14 cellular contexts compared by ENCODE assay signal in the genomic region with DNA sequence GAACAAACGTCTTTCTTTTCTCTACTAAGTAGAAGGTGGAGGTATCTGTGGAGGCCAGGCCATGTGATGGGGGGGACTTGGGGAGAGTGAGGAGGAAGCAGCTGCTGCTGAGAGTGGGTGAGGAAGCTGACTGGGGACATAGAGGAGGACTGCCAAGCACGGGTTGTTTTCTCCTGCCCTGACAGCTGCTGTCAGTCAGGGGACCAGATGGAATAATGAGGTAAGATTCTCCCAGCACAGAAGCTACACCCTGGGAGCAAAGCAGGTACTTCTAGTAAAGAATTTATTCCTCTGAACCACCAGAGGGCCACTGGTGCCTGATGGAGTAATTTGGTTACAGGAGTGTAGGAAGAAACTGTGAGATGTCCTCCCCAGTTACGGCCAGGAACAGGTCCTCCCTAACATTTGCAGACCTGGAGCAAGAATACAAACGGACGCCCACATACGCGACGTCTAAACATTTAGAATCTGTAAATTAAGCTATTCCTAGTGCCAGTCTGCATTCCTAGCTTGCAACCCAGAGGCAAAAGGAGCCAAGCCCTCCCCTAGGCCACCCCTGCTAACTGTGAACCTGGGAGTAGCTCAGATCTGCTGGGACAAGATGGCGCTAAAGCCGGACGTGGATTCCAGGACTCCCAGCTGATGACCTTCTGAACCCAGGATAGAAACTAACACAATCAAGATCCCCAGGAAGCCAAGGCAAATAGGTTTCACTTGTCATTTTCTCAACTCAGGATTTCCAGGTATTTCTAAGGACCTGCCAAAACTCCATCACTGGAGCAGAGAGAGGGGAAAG. TPM values are rescaled to one million over a fixed set of nuclear protein-coding genes. Genes with fewer than 3 reads are reported as not detected.
A peak's percentile ranks its signal among the peaks of the same experiment; 100 is the strongest.
DNase-seq lines count a peak whose midpoint lies in the region; ATAC-seq, FAIRE-seq and TF ChIP-seq lines count a peak whose summit lies in the region.
"Had no signal": no experiment of that assay in that cellular context is flagged by ENCODE, and none has a peak within 500 bp of the region (broad histone marks: within the 10 kb centered on the region; RNA-seq: fewer than 3 reads in every experiment).

No MANE protein-coding gene starts in this region.

- ATAC-seq in HG03039 (IDR thresholded peaks at IDR 0.05; ENCODE audit: unreplicated experiment) (no peak), HG03442 (IDR thresholded peaks at IDR 0.05; ENCODE audit: unreplicated experiment) (no peak)
- ATAC-seq: effector memory CD8-positive, alpha-beta T cell had no signal

- no peak for TF ChIP-seq POLR2A in Peyer's patch (IDR thresholded peaks at IDR 0.05)

- H4K8ac ChIP-seq in mesendoderm (ENCODE audit: low read depth, low read length) = no peak overlapping the region

- H2BK120ac ChIP-seq in mesendoderm (ENCODE audit: low read depth, low read length) = no peak overlapping the region

- H3K27ac ChIP-seq in DOHH2 (ENCODE audit: low read depth, low read length) (peak overlapping the region; percentile 51), Peyer's patch (peak overlapping the region in 1 of 4 donors; percentile 38), mesendoderm (ENCODE audit: low read depth, low read length) (no peak overlapping the region)
- H3K27ac ChIP-seq: transverse colon had no signal

- no peak overlapping the region for H2BK5ac ChIP-seq in mesendoderm (ENCODE audit: low read length)

- H3K4me1 ChIP-seq in DOHH2 (ENCODE audit: control insufficient read depth, low read length) (peaks cover 96% of the 10 kb centered on the region), Peyer's patch (peaks cover 0 to 11% (median 5%) of the 10 kb centered on the region in 4 donors), mesendoderm (ENCODE audit: control insufficient read depth, low read depth, low read length) (peaks cover 2% of the 10 kb centered on the region)

- H3K4ac ChIP-seq in mesendoderm (ENCODE audit: low read depth, low read length) = no peak overlapping the region

- TF ChIP-seq CTCF in DOHH2 (IDR thresholded peaks at IDR 0.05; ENCODE audit: low read depth, low read length, poor library complexity, severe bottlenecking) (peak; percentile 51), Peyer's patch (IDR thresholded peaks at IDR 0.05) (no peak), D721Med (IDR thresholded peaks at IDR 0.05; ENCODE audit: insufficient read depth, missing control alignments) (no peak)

- H3K9ac ChIP-seq in mesendoderm (ENCODE audit: low read length) = no peak overlapping the region

- H3K4me2 ChIP-seq in DOHH2 (ENCODE audit: low read length) (peak overlapping the region; percentile 58), mesendoderm (ENCODE audit: low read length) (no peak overlapping the region)

- WGBS in mesendoderm (ENCODE audit: extremely low coverage, insufficient coverage, low lambda C conversion rate) = no CpG with 5 or more reads among the region's 11 CpGs

- H2AK5ac ChIP-seq in mesendoderm (ENCODE audit: low read length) = no peak overlapping the region

- no peaks in the 10 kb centered on the region for H4K20me1 ChIP-seq in DOHH2 (ENCODE audit: control insufficient read depth, insufficient read depth, low read depth, low read length)

- H3K27me3 ChIP-seq in DOHH2 (ENCODE audit: control insufficient read depth, low read length) = no peaks in the 10 kb centered on the region
- no peaks in the 10 kb centered on the region for H3K27me3 ChIP-seq in Peyer's patch
- no peaks in the 10 kb centered on the region for H3K27me3 ChIP-seq in mesendoderm (ENCODE audit: insufficient read depth, low read length, poor library complexity)
- H3K27me3 ChIP-seq: transverse colon had no signal

- H3K9me3 ChIP-seq in DOHH2 (ENCODE audit: control insufficient read depth, insufficient read depth, low read length) (no peaks in the 10 kb centered on the region), Peyer's patch (no peaks in the 10 kb centered on the region)
- H3K9me3 ChIP-seq: transverse colon had no signal

- no peak overlapping the region for H2BK15ac ChIP-seq in mesendoderm (replicated peaks; ENCODE audit: low read depth)

- H3K36me3 ChIP-seq in DOHH2 (ENCODE audit: control insufficient read depth, low read length) (no peaks in the 10 kb centered on the region), Peyer's patch (no peaks in the 10 kb centered on the region), mesendoderm (ENCODE audit: control insufficient read depth, insufficient read depth, low read length) (no peaks in the 10 kb centered on the region)
- H3K36me3 ChIP-seq: transverse colon had no signal

- FAIRE-seq in GM18507 (lab: Jason Lieb, UNC) = peak; percentile 70
- no peak for FAIRE-seq in D721Med (lab: Jason Lieb, UNC)
- FAIRE-seq: small intestine had no signal

- H3K79me2 ChIP-seq in DOHH2 (ENCODE audit: control insufficient read depth, low read length) (no peaks in the 10 kb centered on the region), mesendoderm (ENCODE audit: control insufficient read depth, insufficient read depth, low read length) (no peaks in the 10 kb centered on the region)

- H3K4me3 ChIP-seq in DOHH2 (ENCODE audit: low read length) (peak overlapping the region; percentile 46), Peyer's patch (no peak overlapping the region), mesendoderm (ENCODE audit: low read length) (no peak overlapping the region)
- H3K4me3 ChIP-seq: transverse colon had no signal

- DNase-seq in GM18507 (ENCODE audit: extremely low spot score, insufficient read length, low read depth) (no peak), Peyer's patch (peak in 2 of 3 donors; percentile 68 to 74), mesendoderm (peak; percentile 42), D721Med (ENCODE audit: insufficient read length, low spot score) (no peak)
- DNase-seq in NK-92 treated with Interleukin-12 subunit alpha and Interleukin-12 subunit beta, amount 100 ng/mL, for 24 hours (lab: John Stamatoyannopoulos, UW) = no peak
- DNase-seq: DMS79; effector memory CD8-positive, alpha-beta T cell; kidney glomerular epithelial cell; NCI-H2029; small intestine; transverse colon had no signal

- no peaks in the 10 kb centered on the region for H3K79me1 ChIP-seq in mesendoderm (ENCODE audit: low read length)

- H3K56ac ChIP-seq in mesendoderm (ENCODE audit: low read length) = no peak overlapping the region

- H4K5ac ChIP-seq in mesendoderm (ENCODE audit: low read length) = no peak overlapping the region

- H3K9me2 ChIP-seq in DOHH2 (replicated peaks; ENCODE audit: control insufficient read depth, low read length) = no peaks in the 10 kb centered on the region

- peaks cover 28% of the 10 kb centered on the region for H3F3A ChIP-seq in DOHH2 (ENCODE audit: control insufficient read depth, insufficient read depth)

- H3K18ac ChIP-seq in mesendoderm (ENCODE audit: low read length) = no peak overlapping the region

- no peak overlapping the region for H3K23ac ChIP-seq in mesendoderm (ENCODE audit: low read length)

RNA-seq across cellular contexts. Expression of gene CRYGS, which starts 14.8 kb away (rescaled TPM):
- 10 to 100 TPM in 1 of 4 donors, 1 to 10 TPM in 3; 1.4 to 12.3 (median 5.7) TPM for total RNA-seq in Peyer's patch
- 0.28 TPM for polyA plus RNA-seq in mesendoderm (2013, experiment 1 of 2)
- 0.29 TPM for polyA plus RNA-seq in mesendoderm (2013, experiment 2 of 2)

RNA-seq across cellular contexts. Expression of gene TBCCD1, which starts 37.7 kb away (rescaled TPM):
- total RNA-seq in Peyer's patch = 10 to 100 TPM; 13.8 to 30.5 (median 16.6) TPM
- 6.8 TPM for polyA plus RNA-seq in mesendoderm (2013, experiment 1 of 2)
- 7.2 TPM for polyA plus RNA-seq in mesendoderm (2013, experiment 2 of 2)

RNA-seq across cellular contexts. Expression of gene DNAJB11, which starts 41.1 kb away (rescaled TPM):
- total RNA-seq in Peyer's patch = 10 to 100 TPM; 16.5 to 61.3 (median 42.4) TPM
- polyA plus RNA-seq in mesendoderm (2013, experiment 1 of 2) = 97.6 TPM
- polyA plus RNA-seq in mesendoderm (2013, experiment 2 of 2) = 96.9 TPM

Comparison
In these comparisons a context has a peak if more than half of its experiments do, and no peak if none do; other contexts are left out.
1. DNase-seq: peak in Peyer's patch (2 of 3) and mesendoderm (single experiment); none in GM18507 (single experiment), NK-92 treated with Interleukin-12 subunit alpha and Interleukin-12 subunit beta, amount 100 ng/mL, for 24 hours (single experiment) and D721Med (single experiment).